21 cellular contexts compared by ENCODE assay signal in genomic region chr4:1830234-1830633, GRCh38. TPM values are rescaled to one million over a fixed set of nuclear protein-coding genes. Genes with fewer than 3 reads are reported as not detected.
DNase-seq lines count a peak whose midpoint lies in the region; ATAC-seq and TF ChIP-seq lines count a peak whose summit lies in the region.
"Had no signal": no experiment of that assay in that cellular context is flagged by ENCODE, and none has a peak within 500 bp of the region (broad histone marks: within the 10 kb centered on the region; RNA-seq: fewer than 3 reads in every experiment).

No MANE protein-coding gene starts in this region.

- no peak overlapping the region for H3K27ac ChIP-seq in CD8-positive, alpha-beta T cell (ENCODE audit: low read depth, low read length)

- no peaks in the 10 kb centered on the region for H3K9me3 Mint-ChIP-seq in CD8-positive, alpha-beta T cell
- H3K9me3 Mint-ChIP-seq in activated T-helper 1 cell treated with anti-CD3 and anti-CD28 coated beads, Interleukin-12 subunit alpha, Interleukin-12 subunit beta, Interleukin-2, Interleukin-4 antibody, amounts not matched to agents 30 ng/mL and 10 ng/mL and 1 ng/mL, durations not matched to agents 14 hours and 24 hours and 36 hours, result no peaks in the 10 kb centered on the region
- H3K9me3 Mint-ChIP-seq in naive B cell, result no peaks in the 10 kb centered on the region

- intact Hi-C loops in CD8-positive, alpha-beta T cell (cut with DNase I, micrococcal nuclease), result no loop called here
- intact Hi-C loops in activated T-helper 1 cell treated with anti-CD3 and anti-CD28 coated beads, Interleukin-12 subunit alpha, Interleukin-12 subunit beta, Interleukin-2, Interleukin-4 antibody, amounts not matched to agents 30 ng/mL and 10 ng/mL and 1 ng/mL, durations not matched to agents 14 hours and 24 hours and 36 hours (cut with micrococcal nuclease), result no loop called here
- intact Hi-C loops in cardiac septum (cut with DNase I), result no loop called here

- H3K4me3 Mint-ChIP-seq in CD8-positive, alpha-beta T cell, result no peak overlapping the region
- no peak overlapping the region for H3K4me3 Mint-ChIP-seq in activated T-helper 1 cell treated with anti-CD3 and anti-CD28 coated beads, Interleukin-12 subunit alpha, Interleukin-12 subunit beta, Interleukin-2, Interleukin-4 antibody, amounts not matched to agents 30 ng/mL and 10 ng/mL and 1 ng/mL, durations not matched to agents 14 hours and 24 hours and 36 hours
- H3K4me3 Mint-ChIP-seq in naive B cell, result no peak overlapping the region
- H3K4me3 Mint-ChIP-seq: CD14-positive monocyte, H9 had no signal

- no peak for TF ChIP-seq CTCF in CD8-positive, alpha-beta T cell (IDR thresholded peaks at IDR 0.05)

- no peaks in the 10 kb centered on the region for H3K27me3 ChIP-seq in CD8-positive, alpha-beta T cell (ENCODE audit: insufficient read depth, low read length)

- H3K4me1 ChIP-seq in CD8-positive, alpha-beta T cell (ENCODE audit: insufficient read depth, low read length), result no peaks in the 10 kb centered on the region

- no peak for ATAC-seq in CD8-positive, alpha-beta T cell
- ATAC-seq in naive B cell (ENCODE audit: low read depth in 2 of 2) (no peak), HG03159 (IDR thresholded peaks at IDR 0.05; ENCODE audit: unreplicated experiment) (no peak)
- ATAC-seq: PC-3 had no signal

- POLR2A ChIA-PET in CD8-positive, alpha-beta T cell (lab: Charles Lee), result no interaction called here

- H3K4me1 Mint-ChIP-seq in CD8-positive, alpha-beta T cell (ENCODE audit: low read depth), result peaks cover 5% of the 10 kb centered on the region
- H3K4me1 Mint-ChIP-seq in activated T-helper 1 cell treated with anti-CD3 and anti-CD28 coated beads, Interleukin-12 subunit alpha, Interleukin-12 subunit beta, Interleukin-2, Interleukin-4 antibody, amounts not matched to agents 30 ng/mL and 10 ng/mL and 1 ng/mL, durations not matched to agents 14 hours and 24 hours and 36 hours (ENCODE audit: low read depth), result peaks cover 15% of the 10 kb centered on the region
- peaks cover 14 to 40% (median 34%) of the 10 kb centered on the region in 3 donors for H3K4me1 Mint-ChIP-seq in naive B cell

- H3K36me3 Mint-ChIP-seq in CD8-positive, alpha-beta T cell, result peaks cover 69% of the 10 kb centered on the region
- peaks cover 30% of the 10 kb centered on the region for H3K36me3 Mint-ChIP-seq in activated T-helper 1 cell treated with anti-CD3 and anti-CD28 coated beads, Interleukin-12 subunit alpha, Interleukin-12 subunit beta, Interleukin-2, Interleukin-4 antibody, amounts not matched to agents 30 ng/mL and 10 ng/mL and 1 ng/mL, durations not matched to agents 14 hours and 24 hours and 36 hours (ENCODE audit: low read depth)
- peaks cover 9 to 14% of the 10 kb centered on the region in 2 donors for H3K36me3 Mint-ChIP-seq in naive B cell

- no peak for DNase-seq in CD8-positive, alpha-beta T cell
- DNase-seq in Jurkat, Clone E6-1 (ENCODE audit: low read depth, low spot score), result no peak
- DNase-seq in activated T-helper 1 cell treated with anti-CD3 and anti-CD28 coated beads, Interleukin-12 subunit alpha, Interleukin-12 subunit beta, Interleukin-2, Interleukin-4 antibody, amounts not matched to agents 30 ng/mL and 10 ng/mL and 1 ng/mL, durations not matched to agents 14 hours and 24 hours and 36 hours (ENCODE audit: low spot score), result no peak
- no peak for DNase-seq in naive B cell
- DNase-seq in AG20443 (ENCODE audit: low spot score), result no peak
- no peak for DNase-seq in cerebellar cortex (ENCODE audit: low spot score)
- no peak for DNase-seq in cardiac septum (ENCODE audit: low spot score)
- DNase-seq: AML-193, H9, IMR-90, Karpas-422, NCI-H1694, NCI-H2081 treated with DMSO at 0.1 percent for 48 hours, NCI-H2171 treated with DMSO at 0.1 percent for 48 hours, NCI-H524 treated with DMSO at 0.1 percent for 48 hours, PC-3, SHP77, SW 1271 had no signal

- H3K27ac Mint-ChIP-seq in CD8-positive, alpha-beta T cell, result peak overlapping the region; percentile 38
- H3K27ac Mint-ChIP-seq in activated T-helper 1 cell treated with anti-CD3 and anti-CD28 coated beads, Interleukin-12 subunit alpha, Interleukin-12 subunit beta, Interleukin-2, Interleukin-4 antibody, amounts not matched to agents 30 ng/mL and 10 ng/mL and 1 ng/mL, durations not matched to agents 14 hours and 24 hours and 36 hours, result peak overlapping the region; percentile 3
- peak overlapping the region in 4 of 6 donors; percentile 5 to 96 (median 66) for H3K27ac Mint-ChIP-seq in naive B cell

- no peak overlapping the region for H3K4me3 ChIP-seq in CD8-positive, alpha-beta T cell (ENCODE audit: low read depth, low read length)
- H3K4me3 ChIP-seq in Jurkat, Clone E6-1 (ENCODE audit: low read length), result peak overlapping the region; percentile 40

- H3K27me3 Mint-ChIP-seq in CD8-positive, alpha-beta T cell (ENCODE audit: low read depth), result no peaks in the 10 kb centered on the region
- H3K27me3 Mint-ChIP-seq in activated T-helper 1 cell treated with anti-CD3 and anti-CD28 coated beads, Interleukin-12 subunit alpha, Interleukin-12 subunit beta, Interleukin-2, Interleukin-4 antibody, amounts not matched to agents 30 ng/mL and 10 ng/mL and 1 ng/mL, durations not matched to agents 14 hours and 24 hours and 36 hours (ENCODE audit: insufficient read depth), result no peaks in the 10 kb centered on the region
- no peaks in the 10 kb centered on the region for H3K27me3 Mint-ChIP-seq in naive B cell

- H3K36me3 ChIP-seq in CD8-positive, alpha-beta T cell (ENCODE audit: insufficient read depth, low read length), result peaks cover 28% of the 10 kb centered on the region

- H3K9me3 ChIP-seq in CD8-positive, alpha-beta T cell (ENCODE audit: low read length), result no peaks in the 10 kb centered on the region

- CTCF ChIA-PET in CD8-positive, alpha-beta T cell (lab: Charles Lee), result no interaction called here

RNA-seq across cellular contexts. Expression of gene LETM1, which starts 25.7 kb away (rescaled TPM):
- total RNA-seq in CD8-positive, alpha-beta T cell, result 10 to 100 TPM; 22.7 to 25.9 TPM
- 39.3 TPM for polyA plus RNA-seq in Jurkat, Clone E6-1 (2012; ENCODE audit: insufficient read depth, insufficient read length)
- total RNA-seq in activated T-helper 1 cell treated with anti-CD3 and anti-CD28 coated beads, Interleukin-12 subunit alpha, Interleukin-12 subunit beta, Interleukin-2, Interleukin-4 antibody, amounts not matched to agents 30 ng/mL and 10 ng/mL and 1 ng/mL, durations not matched to agents 14 hours and 24 hours and 36 hours, result 93.9 and 101 TPM in 2 replicates
- 10 to 100 TPM in 4 of 6 donors, 1 to 10 TPM in 2; 2.9 to 15.1 (median 10.8) TPM for polyA plus RNA-seq in naive B cell (ENCODE audit: low read depth in 6 of 6)
- total RNA-seq in cardiac septum, result 37.8 TPM

RNA-seq across cellular contexts. Expression of gene FGFR3, which starts 37.1 kb away (rescaled TPM):
- total RNA-seq in CD8-positive, alpha-beta T cell, result not detected
- polyA plus RNA-seq in Jurkat, Clone E6-1 (2012; ENCODE audit: insufficient read depth, insufficient read length), result 16.3 TPM
- total RNA-seq in activated T-helper 1 cell treated with anti-CD3 and anti-CD28 coated beads, Interleukin-12 subunit alpha, Interleukin-12 subunit beta, Interleukin-2, Interleukin-4 antibody, amounts not matched to agents 30 ng/mL and 10 ng/mL and 1 ng/mL, durations not matched to agents 14 hours and 24 hours and 36 hours, result 0.29 and 0.39 TPM in 2 replicates
- under 1 TPM in 1 of 6 donors, not detected in 5; 0.07 TPM for polyA plus RNA-seq in naive B cell (ENCODE audit: low read depth in 6 of 6)
- 4.7 TPM for total RNA-seq in cardiac septum
- total RNA-seq: RPMI7951 had no signal
- polyA plus RNA-seq: CD14-positive monocyte had no signal

RNA-seq across cellular contexts. Expression of gene NSD2, which starts 41.0 kb away (rescaled TPM):
- 10 to 100 TPM; 27.3 to 32.5 TPM for total RNA-seq in CD8-positive, alpha-beta T cell
- 145 TPM for polyA plus RNA-seq in Jurkat, Clone E6-1 (2012; ENCODE audit: insufficient read depth, insufficient read length)
- total RNA-seq in activated T-helper 1 cell treated with anti-CD3 and anti-CD28 coated beads, Interleukin-12 subunit alpha, Interleukin-12 subunit beta, Interleukin-2, Interleukin-4 antibody, amounts not matched to agents 30 ng/mL and 10 ng/mL and 1 ng/mL, durations not matched to agents 14 hours and 24 hours and 36 hours, result 200 and 202 TPM in 2 replicates
- polyA plus RNA-seq in naive B cell (ENCODE audit: low read depth in 6 of 6), result 10 to 100 TPM in 1 of 6 donors, 1 to 10 TPM in 5; 2.0 to 15.7 (median 5.3) TPM
- total RNA-seq in cardiac septum, result 60.4 TPM

Comparison
In these comparisons a context has a peak if more than half of its experiments do, and no peak if none do; other contexts are left out.
1. H3K27ac Mint-ChIP-seq: peak in every context shown above with its lines; median percentile 66 in naive B cell; 38 in CD8-positive, alpha-beta T cell; 3 in activated T-helper 1 cell treated with anti-CD3 and anti-CD28 coated beads, Interleukin-12 subunit alpha, Interleukin-12 subunit beta, Interleukin-2, Interleukin-4 antibody, amounts not matched to agents 30 ng/mL and 10 ng/mL and 1 ng/mL, durations not matched to agents 14 hours and 24 hours and 36 hours.